Comparison of ENCODE assay signal across 1 cellular context in the genomic region with DNA sequence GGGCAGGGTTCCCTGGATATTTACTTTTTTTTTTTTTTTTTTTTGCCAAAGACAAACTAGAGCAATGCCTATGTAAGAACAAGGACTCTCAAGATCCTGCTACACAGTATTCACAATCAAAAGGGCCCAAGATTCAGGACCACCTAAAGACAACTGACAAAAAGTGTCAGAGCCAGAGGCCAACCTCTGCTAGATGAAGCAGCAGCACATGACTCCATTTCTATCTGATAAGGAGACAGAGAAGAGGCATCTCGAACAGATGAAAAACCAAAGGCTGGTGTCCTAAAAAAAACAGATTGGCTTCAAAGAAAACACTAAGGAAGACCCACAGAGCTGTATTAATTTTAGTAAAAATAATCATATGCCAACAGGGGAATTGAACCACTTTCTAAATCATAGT.
TF ChIP-seq lines count a peak whose summit lies in the region.

No MANE protein-coding gene starts in this region.

TF ChIP-seq in K562, 482 proteins besides CTCF, POLR2A, EP300 and RAD21 (continued from another document):
- TF ChIP-seq, protein P1, sequence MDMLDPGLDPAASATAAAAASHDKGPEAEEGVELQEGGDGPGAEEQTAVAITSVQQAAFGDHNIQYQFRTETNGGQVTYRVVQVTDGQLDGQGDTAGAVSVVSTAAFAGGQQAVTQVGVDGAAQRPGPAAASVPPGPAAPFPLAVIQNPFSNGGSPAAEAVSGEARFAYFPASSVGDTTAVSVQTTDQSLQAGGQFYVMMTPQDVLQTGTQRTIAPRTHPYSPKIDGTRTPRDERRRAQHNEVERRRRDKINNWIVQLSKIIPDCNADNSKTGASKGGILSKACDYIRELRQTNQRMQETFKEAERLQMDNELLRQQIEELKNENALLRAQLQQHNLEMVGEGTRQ (CRISPR knock-in tag; IDR thresholded peaks at IDR 0.05): peak; percentile 64
- TF ChIP-seq ASH1L (IDR thresholded peaks at IDR 0.05; ENCODE audit: borderline replicate concordance, low read depth, partially characterized antibody) (no peak), HMG20A (CRISPR knock-in tag; conservative IDR thresholded peaks at IDR 0.05) (no peak), BHLHE40 (IDR thresholded peaks at IDR 0.05; ENCODE audit: low read length) (peak; percentile 53; the same call in 1 of the 2 replicates)
